1 cellular context compared by ENCODE assay signal in the genomic region with DNA sequence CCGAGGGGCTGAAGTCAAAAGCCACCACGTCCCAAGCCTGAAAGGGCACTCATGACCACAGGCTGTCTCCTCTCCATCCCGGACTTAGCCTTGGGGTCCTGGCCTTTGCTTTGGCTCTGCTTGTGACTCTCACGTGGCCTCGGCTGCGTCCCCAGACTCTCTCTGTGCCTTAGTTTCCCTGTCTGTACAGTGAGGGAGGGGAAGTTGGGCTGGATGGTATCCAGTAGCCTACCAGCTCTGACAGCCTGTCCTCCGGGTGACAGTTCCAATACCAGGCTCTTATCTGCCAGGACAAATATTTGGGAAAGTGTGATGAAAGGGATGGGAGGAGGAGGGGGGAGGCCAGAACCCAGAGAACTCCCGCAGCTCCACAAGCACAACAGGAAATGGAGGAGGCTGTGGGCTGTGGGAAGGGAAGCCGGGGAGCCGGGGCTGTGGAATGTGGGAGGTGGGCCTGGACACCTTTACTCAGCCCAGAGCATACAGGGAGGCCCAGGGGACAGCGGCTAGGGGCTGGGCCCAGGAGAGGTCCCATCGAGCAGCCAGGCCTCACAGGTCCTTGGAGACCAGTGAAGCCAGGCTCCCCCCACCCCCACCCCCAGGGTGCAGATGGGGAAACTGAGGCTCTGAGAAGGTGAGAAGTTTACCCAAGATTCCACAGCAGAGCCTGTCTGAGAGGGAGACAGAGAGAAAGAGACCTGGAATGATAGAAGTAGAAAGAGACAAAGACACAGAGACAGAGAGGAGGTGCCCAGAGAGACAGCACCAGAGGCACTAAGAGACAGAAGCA.
A peak's percentile ranks its signal among the peaks of the same experiment; 100 is the strongest.
TF ChIP-seq lines count a peak whose summit lies in the region.

No MANE protein-coding gene starts in this region.

TF ChIP-seq in HepG2, 621 proteins besides CTCF, POLR2A, EP300 and RAD21 (continued from another document and continues in another):
- TF ChIP-seq GABPA (IDR thresholded peaks at IDR 0.05; ENCODE audit: low read depth, low read length) (no peak), GABPA (CRISPR knock-in tag; IDR thresholded peaks at IDR 0.05; ENCODE audit: low read depth) (peak; percentile 73), ZNF605 (CRISPR knock-in tag; IDR thresholded peaks at IDR 0.05) (peak; percentile 97), ZFYVE20 (CRISPR knock-in tag; IDR thresholded peaks at IDR 0.05; ENCODE audit: borderline replicate concordance, low read depth) (no peak), ZBTB26 (CRISPR knock-in tag; IDR thresholded peaks at IDR 0.05; ENCODE audit: borderline replicate concordance) (no peak), ZNF484 (CRISPR knock-in tag; IDR thresholded peaks at IDR 0.05; ENCODE audit: borderline replicate concordance, low read depth) (no peak), ZNF850 (CRISPR knock-in tag; conservative IDR thresholded peaks at IDR 0.05) (no peak), NFE2L1 (CRISPR knock-in tag; IDR thresholded peaks at IDR 0.05; ENCODE audit: borderline replicate concordance) (no peak), ZNF660 (CRISPR knock-in tag; IDR thresholded peaks at IDR 0.05; ENCODE audit: borderline replicate concordance, low read depth) (no peak), ZNF619 (CRISPR knock-in tag; IDR thresholded peaks at IDR 0.05) (no peak), TCF7 (IDR thresholded peaks at IDR 0.05; ENCODE audit: low read depth) (peak; percentile 95), ZNF841 (CRISPR knock-in tag; IDR thresholded peaks at IDR 0.05; ENCODE audit: borderline replicate concordance) (no peak), MED1 (CRISPR knock-in tag; IDR thresholded peaks at IDR 0.05) (peak; percentile 92), ZGPAT (CRISPR knock-in tag; IDR thresholded peaks at IDR 0.05) (peak; percentile 91), PTBP1 (IDR thresholded peaks at IDR 0.05; ENCODE audit: low read depth, low read length, poor library complexity, severe bottlenecking) (peak; percentile 96), SNAPC2 (CRISPR knock-in tag; IDR thresholded peaks at IDR 0.05) (no peak), FLYWCH1 (CRISPR knock-in tag; IDR thresholded peaks at IDR 0.05) (no peak; the same call in 1 of the 2 replicates), NCOA2 (CRISPR knock-in tag; IDR thresholded peaks at IDR 0.05) (peak; percentile 94), ZFP37 (CRISPR knock-in tag; IDR thresholded peaks at IDR 0.05; ENCODE audit: borderline replicate concordance) (no peak), ZBTB21 (CRISPR knock-in tag; IDR thresholded peaks at IDR 0.05) (no peak; the same call in 1 of the 2 replicates), HOXD1 (CRISPR knock-in tag; IDR thresholded peaks at IDR 0.05) (peak; percentile 80; the same call in 1 of the 2 replicates), PBX2 (CRISPR knock-in tag; IDR thresholded peaks at IDR 0.05) (no peak), MAFK (conservative IDR thresholded peaks at IDR 0.05 in 1 of 2, IDR thresholded peaks at IDR 0.05 in 1 of 2; ENCODE audit: low read length in 2 of 2) (no peak), ATF2 (CRISPR knock-in tag; IDR thresholded peaks at IDR 0.05) (peak; percentile 74), STAT5B (CRISPR knock-in tag; IDR thresholded peaks at IDR 0.05) (0 out of 2 replicates have a peak, but pooled peaks have one; percentile 11), ZNF367 (CRISPR knock-in tag; IDR thresholded peaks at IDR 0.05; ENCODE audit: borderline replicate concordance) (no peak), SIX4 (CRISPR knock-in tag; IDR thresholded peaks at IDR 0.05) (peak; percentile 69), PRPF4 (IDR thresholded peaks at IDR 0.05; ENCODE audit: low read depth, low read length, poor library complexity, severe bottlenecking) (no peak), SIX1 (CRISPR knock-in tag; IDR thresholded peaks at IDR 0.05; ENCODE audit: borderline replicate concordance) (peak; percentile 76; the same call in 1 of the 2 replicates), ZFX (CRISPR knock-in tag; IDR thresholded peaks at IDR 0.05; ENCODE audit: low read depth) (peak; percentile 95), ZNF776 (CRISPR knock-in tag; IDR thresholded peaks at IDR 0.05) (no peak), CHD2 (IDR thresholded peaks at IDR 0.05; ENCODE audit: low read depth, low read length) (no peak)
- TF ChIP-seq, protein P1, sequence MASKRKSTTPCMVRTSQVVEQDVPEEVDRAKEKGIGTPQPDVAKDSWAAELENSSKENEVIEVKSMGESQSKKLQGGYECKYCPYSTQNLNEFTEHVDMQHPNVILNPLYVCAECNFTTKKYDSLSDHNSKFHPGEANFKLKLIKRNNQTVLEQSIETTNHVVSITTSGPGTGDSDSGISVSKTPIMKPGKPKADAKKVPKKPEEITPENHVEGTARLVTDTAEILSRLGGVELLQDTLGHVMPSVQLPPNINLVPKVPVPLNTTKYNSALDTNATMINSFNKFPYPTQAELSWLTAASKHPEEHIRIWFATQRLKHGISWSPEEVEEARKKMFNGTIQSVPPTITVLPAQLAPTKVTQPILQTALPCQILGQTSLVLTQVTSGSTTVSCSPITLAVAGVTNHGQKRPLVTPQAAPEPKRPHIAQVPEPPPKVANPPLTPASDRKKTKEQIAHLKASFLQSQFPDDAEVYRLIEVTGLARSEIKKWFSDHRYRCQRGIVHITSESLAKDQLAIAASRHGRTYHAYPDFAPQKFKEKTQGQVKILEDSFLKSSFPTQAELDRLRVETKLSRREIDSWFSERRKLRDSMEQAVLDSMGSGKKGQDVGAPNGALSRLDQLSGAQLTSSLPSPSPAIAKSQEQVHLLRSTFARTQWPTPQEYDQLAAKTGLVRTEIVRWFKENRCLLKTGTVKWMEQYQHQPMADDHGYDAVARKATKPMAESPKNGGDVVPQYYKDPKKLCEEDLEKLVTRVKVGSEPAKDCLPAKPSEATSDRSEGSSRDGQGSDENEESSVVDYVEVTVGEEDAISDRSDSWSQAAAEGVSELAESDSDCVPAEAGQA (IDR thresholded peaks at IDR 0.05; ENCODE audit: low read depth) = no peak
- TF ChIP-seq, protein P1 (CRISPR knock-in tag; IDR thresholded peaks at IDR 0.05; ENCODE audit: borderline replicate concordance) = no peak
- TF ChIP-seq, protein P2, sequence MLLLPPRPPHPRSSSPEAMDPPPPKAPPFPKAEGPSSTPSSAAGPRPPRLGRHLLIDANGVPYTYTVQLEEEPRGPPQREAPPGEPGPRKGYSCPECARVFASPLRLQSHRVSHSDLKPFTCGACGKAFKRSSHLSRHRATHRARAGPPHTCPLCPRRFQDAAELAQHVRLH (CRISPR knock-in tag; IDR thresholded peaks at IDR 0.05; ENCODE audit: borderline replicate concordance, low read depth) = peak; percentile 86
- TF ChIP-seq, protein P3, sequence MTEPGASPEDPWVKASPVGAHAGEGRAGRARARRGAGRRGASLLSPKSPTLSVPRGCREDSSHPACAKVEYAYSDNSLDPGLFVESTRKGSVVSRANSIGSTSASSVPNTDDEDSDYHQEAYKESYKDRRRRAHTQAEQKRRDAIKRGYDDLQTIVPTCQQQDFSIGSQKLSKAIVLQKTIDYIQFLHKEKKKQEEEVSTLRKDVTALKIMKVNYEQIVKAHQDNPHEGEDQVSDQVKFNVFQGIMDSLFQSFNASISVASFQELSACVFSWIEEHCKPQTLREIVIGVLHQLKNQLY (CRISPR knock-in tag; IDR thresholded peaks at IDR 0.05) = peak; percentile 87
- TF ChIP-seq, protein P4, sequence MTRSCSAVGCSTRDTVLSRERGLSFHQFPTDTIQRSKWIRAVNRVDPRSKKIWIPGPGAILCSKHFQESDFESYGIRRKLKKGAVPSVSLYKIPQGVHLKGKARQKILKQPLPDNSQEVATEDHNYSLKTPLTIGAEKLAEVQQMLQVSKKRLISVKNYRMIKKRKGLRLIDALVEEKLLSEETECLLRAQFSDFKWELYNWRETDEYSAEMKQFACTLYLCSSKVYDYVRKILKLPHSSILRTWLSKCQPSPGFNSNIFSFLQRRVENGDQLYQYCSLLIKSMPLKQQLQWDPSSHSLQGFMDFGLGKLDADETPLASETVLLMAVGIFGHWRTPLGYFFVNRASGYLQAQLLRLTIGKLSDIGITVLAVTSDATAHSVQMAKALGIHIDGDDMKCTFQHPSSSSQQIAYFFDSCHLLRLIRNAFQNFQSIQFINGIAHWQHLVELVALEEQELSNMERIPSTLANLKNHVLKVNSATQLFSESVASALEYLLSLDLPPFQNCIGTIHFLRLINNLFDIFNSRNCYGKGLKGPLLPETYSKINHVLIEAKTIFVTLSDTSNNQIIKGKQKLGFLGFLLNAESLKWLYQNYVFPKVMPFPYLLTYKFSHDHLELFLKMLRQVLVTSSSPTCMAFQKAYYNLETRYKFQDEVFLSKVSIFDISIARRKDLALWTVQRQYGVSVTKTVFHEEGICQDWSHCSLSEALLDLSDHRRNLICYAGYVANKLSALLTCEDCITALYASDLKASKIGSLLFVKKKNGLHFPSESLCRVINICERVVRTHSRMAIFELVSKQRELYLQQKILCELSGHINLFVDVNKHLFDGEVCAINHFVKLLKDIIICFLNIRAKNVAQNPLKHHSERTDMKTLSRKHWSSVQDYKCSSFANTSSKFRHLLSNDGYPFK (CRISPR knock-in tag; IDR thresholded peaks at IDR 0.05; ENCODE audit: borderline replicate concordance) = no peak; the same call in 1 of the 2 replicates
- TF ChIP-seq, protein P5, sequence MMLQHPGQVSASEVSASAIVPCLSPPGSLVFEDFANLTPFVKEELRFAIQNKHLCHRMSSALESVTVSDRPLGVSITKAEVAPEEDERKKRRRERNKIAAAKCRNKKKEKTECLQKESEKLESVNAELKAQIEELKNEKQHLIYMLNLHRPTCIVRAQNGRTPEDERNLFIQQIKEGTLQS (CRISPR knock-in tag; IDR thresholded peaks at IDR 0.05) = peak; percentile 84
- TF ChIP-seq, protein P6, sequence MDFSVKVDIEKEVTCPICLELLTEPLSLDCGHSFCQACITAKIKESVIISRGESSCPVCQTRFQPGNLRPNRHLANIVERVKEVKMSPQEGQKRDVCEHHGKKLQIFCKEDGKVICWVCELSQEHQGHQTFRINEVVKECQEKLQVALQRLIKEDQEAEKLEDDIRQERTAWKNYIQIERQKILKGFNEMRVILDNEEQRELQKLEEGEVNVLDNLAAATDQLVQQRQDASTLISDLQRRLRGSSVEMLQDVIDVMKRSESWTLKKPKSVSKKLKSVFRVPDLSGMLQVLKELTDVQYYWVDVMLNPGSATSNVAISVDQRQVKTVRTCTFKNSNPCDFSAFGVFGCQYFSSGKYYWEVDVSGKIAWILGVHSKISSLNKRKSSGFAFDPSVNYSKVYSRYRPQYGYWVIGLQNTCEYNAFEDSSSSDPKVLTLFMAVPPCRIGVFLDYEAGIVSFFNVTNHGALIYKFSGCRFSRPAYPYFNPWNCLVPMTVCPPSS (IDR thresholded peaks at IDR 0.05) = no peak
- TF ChIP-seq, protein P7, sequence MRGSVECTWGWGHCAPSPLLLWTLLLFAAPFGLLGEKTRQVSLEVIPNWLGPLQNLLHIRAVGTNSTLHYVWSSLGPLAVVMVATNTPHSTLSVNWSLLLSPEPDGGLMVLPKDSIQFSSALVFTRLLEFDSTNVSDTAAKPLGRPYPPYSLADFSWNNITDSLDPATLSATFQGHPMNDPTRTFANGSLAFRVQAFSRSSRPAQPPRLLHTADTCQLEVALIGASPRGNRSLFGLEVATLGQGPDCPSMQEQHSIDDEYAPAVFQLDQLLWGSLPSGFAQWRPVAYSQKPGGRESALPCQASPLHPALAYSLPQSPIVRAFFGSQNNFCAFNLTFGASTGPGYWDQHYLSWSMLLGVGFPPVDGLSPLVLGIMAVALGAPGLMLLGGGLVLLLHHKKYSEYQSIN (CRISPR knock-in tag; IDR thresholded peaks at IDR 0.05; ENCODE audit: borderline replicate concordance) = no peak
